Comparison of ENCODE assay signal across 7 cellular contexts in the genomic region with DNA sequence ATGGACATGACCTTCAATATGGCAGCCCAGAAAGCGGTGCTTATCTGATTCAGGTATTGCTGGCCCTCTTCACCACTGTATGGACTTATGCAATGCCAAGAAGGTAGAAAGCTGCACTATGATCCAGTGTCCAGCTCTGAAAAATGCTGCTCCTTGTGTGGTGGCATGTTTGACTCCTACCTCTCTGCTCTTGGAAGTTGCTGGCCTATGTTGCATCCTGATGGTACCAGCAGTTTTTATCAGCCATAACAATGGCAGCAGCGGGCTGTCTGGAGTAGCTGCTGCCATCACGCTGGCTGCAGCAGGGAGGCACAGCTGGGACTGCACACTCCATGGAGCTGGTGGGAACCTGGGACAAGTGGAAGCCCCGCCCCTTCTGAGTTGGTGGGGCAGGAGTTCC.
"Had no signal": no experiment of that assay in that cellular context is flagged by ENCODE, and none has a peak within 500 bp of the region (broad histone marks: within the 10 kb centered on the region; RNA-seq: fewer than 3 reads in every experiment).

No MANE protein-coding gene starts in this region.

- H3K4me3 ChIP-seq: GM23248, HAP-1 had no signal

- H3K27ac ChIP-seq: GM23248 had no signal

- DNase-seq: GM23248, GOT3, H7, HFFc6, KBM-7 had no signal

- H3K36me3 ChIP-seq: HAP-1 had no signal

- H2AFZ ChIP-seq: GM23248 had no signal

- H3K9ac ChIP-seq: GM23248 had no signal

- ATAC-seq: HCT116 had no signal
